Comparison of ENCODE assay signal across 8 cellular contexts in genomic region chr5:132458651-132459030, GRCh38. TPM values are rescaled to one million over a fixed set of nuclear protein-coding genes. Genes with fewer than 3 reads are reported as not detected.
DNase-seq lines count a peak whose midpoint lies in the region; ATAC-seq and TF ChIP-seq lines count a peak whose summit lies in the region.

No MANE protein-coding gene starts in this region.

- H3K9ac ChIP-seq in IMR-90 (ENCODE audit: low read depth, low read length), result no peak overlapping the region

- peak overlapping the region; percentile 56; the same call in 1 of the 2 replicates for H3K4me2 ChIP-seq in IMR-90 (ENCODE audit: low read depth, low read length)

- TF ChIP-seq RAD21 in IMR-90 (IDR thresholded peaks at IDR 0.05; ENCODE audit: low read length), result no peak

- H3K4me1 ChIP-seq in ACC112 (ENCODE audit: control insufficient read depth, insufficient read depth, low read length, unreplicated experiment) (peaks cover 57% of the 10 kb centered on the region), IMR-90 (ENCODE audit: control insufficient read depth, insufficient read depth, low read length) (peaks cover 29% of the 10 kb centered on the region), upper lobe of right lung (peaks cover 64% of the 10 kb centered on the region)
- H3K4me1 ChIP-seq in effector memory CD4-positive, alpha-beta T cell (ENCODE audit: control insufficient read depth, insufficient read depth, low read length, poor library complexity, severe bottlenecking), result peaks cover 77% of the 10 kb centered on the region

- peak; percentile 56 for ATAC-seq in GM19455 (IDR thresholded peaks at IDR 0.05; ENCODE audit: unreplicated experiment)
- peak; percentile 47 for ATAC-seq in IMR-90 (ENCODE audit: low read depth)
- no peak for ATAC-seq in upper lobe of right lung

- H3K36me3 ChIP-seq in ACC112 (ENCODE audit: insufficient read depth, low read length), result peaks cover 2% of the 10 kb centered on the region; the same call in 1 of the 2 replicates
- peaks cover 1% of the 10 kb centered on the region; the same call in 1 of the 2 replicates for H3K36me3 ChIP-seq in IMR-90 (ENCODE audit: control insufficient read depth, insufficient read depth, low read length)
- H3K36me3 ChIP-seq in effector memory CD4-positive, alpha-beta T cell (ENCODE audit: control insufficient read depth, insufficient read depth, low read length), result no peaks in the 10 kb centered on the region
- H3K36me3 ChIP-seq in upper lobe of right lung, result peaks cover 8% of the 10 kb centered on the region

- H4K20me1 ChIP-seq in IMR-90 (ENCODE audit: insufficient read depth, low read length), result no peaks in the 10 kb centered on the region

- TF ChIP-seq CTCF in IMR-90 (conservative IDR thresholded peaks at IDR 0.05; ENCODE audit: low read depth, low read length) (no peak), upper lobe of right lung (IDR thresholded peaks at IDR 0.05) (no peak)

- H3K56ac ChIP-seq in IMR-90 (ENCODE audit: extremely low read depth, insufficient read depth, low read length), result peak overlapping the region; percentile 44; the same call in 1 of the 2 replicates

- no peak overlapping the region for H3K4me3 ChIP-seq in ACC112 (ENCODE audit: low read depth, low read length)
- H3K4me3 ChIP-seq in IMR-90 (ENCODE audit: insufficient read depth, low read depth, low read length), result no peak overlapping the region
- H3K4me3 ChIP-seq in effector memory CD4-positive, alpha-beta T cell (ENCODE audit: insufficient read depth, low read depth, low read length, poor library complexity, severe bottlenecking), result no peak overlapping the region
- no peak overlapping the region for H3K4me3 ChIP-seq in upper lobe of right lung

- peak overlapping the region; percentile 94 for H2BK120ac ChIP-seq in IMR-90 (ENCODE audit: low read depth, low read length)

- peak overlapping the region; percentile 97; the same call in 1 of the 2 replicates for H3K4ac ChIP-seq in IMR-90 (ENCODE audit: low read depth, low read length)

- H4K91ac ChIP-seq in IMR-90 (ENCODE audit: insufficient read depth, low read depth, low read length), result peak overlapping the region; percentile 94

- H3K27ac ChIP-seq in ACC112 (ENCODE audit: low read depth, low read length) (peak overlapping the region; percentile 80), IMR-90 (ENCODE audit: insufficient read depth, low read length) (peak overlapping the region; percentile 81), upper lobe of right lung (peak overlapping the region; percentile 73)
- H3K27ac ChIP-seq in effector memory CD4-positive, alpha-beta T cell (ENCODE audit: insufficient read depth, low read length, poor library complexity, severe bottlenecking), result peak overlapping the region; percentile 62

- TF ChIP-seq POLR2A in IMR-90 (IDR thresholded peaks at IDR 0.05; ENCODE audit: low read depth, low read length), result no peak

- peaks cover 36% of the 10 kb centered on the region for H3K9me1 ChIP-seq in IMR-90 (ENCODE audit: insufficient read depth, low read length)

- peak overlapping the region; percentile 12 for H3K18ac ChIP-seq in IMR-90 (ENCODE audit: low read depth, low read length)

- peak overlapping the region; percentile 76; the same call in 1 of the 2 replicates for H3K23ac ChIP-seq in IMR-90 (ENCODE audit: low read depth, low read length)

- intact Hi-C loops in IMR-90 (cut with micrococcal nuclease) (loop anchor here (5.0 kb wide), 1 partner anchor 36 kb away; no protein-coding TSS in a partner anchor), upper lobe of right lung (cut with DNase I) (no loop called here)

- peak overlapping the region; percentile 91; the same call in 1 of the 2 replicates for H2BK20ac ChIP-seq in IMR-90 (ENCODE audit: low read depth, low read length)

- POLR2A ChIA-PET in IMR-90 (lab: Charles Lee; ENCODE audit: unreplicated experiment), result interaction anchor here (0.6 kb wide), 1 partner anchor 189 kb away, joined by 8 read pairs; no protein-coding TSS in a partner anchor

- no peak overlapping the region for H2AK9ac ChIP-seq in IMR-90 (replicated peaks; ENCODE audit: low read depth, low read length, poor library complexity)

- peak overlapping the region in 1 of 2 experiments; percentile 62; a peak in 3 of 4 replicates for H4K8ac ChIP-seq in IMR-90 (ENCODE audit: low read depth in 2 of 2, low read length in 2 of 2)

- H3K79me1 ChIP-seq in IMR-90 (ENCODE audit: low read depth in 1 of 2, low read length in 2 of 2), result peaks cover 0 to 33% of the 10 kb centered on the region in 2 experiments; a peak in 2 of 4 replicates

- H2BK15ac ChIP-seq in IMR-90 (ENCODE audit: low read depth, low read length), result peak overlapping the region; percentile 48; the same call in 1 of the 3 replicates

- in situ Hi-C loops in IMR-90 (cut with MboI; ENCODE audit: low sequenced_read_pairs), result no loop called here

- peak overlapping the region; percentile 98 for H2AK5ac ChIP-seq in IMR-90 (ENCODE audit: low read depth, low read length)

- no peaks in the 10 kb centered on the region for H3K9me3 ChIP-seq in IMR-90 (ENCODE audit: control insufficient read depth, insufficient read depth, low read length)
- H3K9me3 ChIP-seq in effector memory CD4-positive, alpha-beta T cell (ENCODE audit: control insufficient read depth, low read length), result no peaks in the 10 kb centered on the region
- no peaks in the 10 kb centered on the region for H3K9me3 ChIP-seq in upper lobe of right lung

- H4K5ac ChIP-seq in IMR-90 (ENCODE audit: low read depth, low read length), result peak overlapping the region; percentile 45; the same call in 1 of the 2 replicates

- H2AFZ ChIP-seq in ACC112 (ENCODE audit: low read length, unreplicated experiment) (no peak overlapping the region), IMR-90 (replicated peaks; ENCODE audit: low read length, poor library complexity) (no peak overlapping the region)

- H2BK5ac ChIP-seq in IMR-90 (ENCODE audit: low read depth, low read length, poor library complexity, severe bottlenecking), result peak overlapping the region; percentile 59

- dilution Hi-C loops in IMR-90 (cut with HindIII; ENCODE audit: low sequenced_read_pairs, unreplicated experiment), result no loop called here

- no peaks in the 10 kb centered on the region for H3K79me2 ChIP-seq in ACC112 (ENCODE audit: control insufficient read depth, insufficient read depth, low read length, unreplicated experiment)

- DNase-seq in IMR-90, result peak; percentile 75
- DNase-seq in effector memory CD4-positive, alpha-beta T cell, result no peak
- DNase-seq in upper lobe of right lung, result no peak
- DNase-seq in stimulated activated CD8-positive, alpha-beta memory T cell treated with anti-CD3 and anti-CD28 coated beads, Interleukin-4, amount 100 ng/mL, for 48 hours, result no peak
- no peak for DNase-seq in cerebellar cortex (ENCODE audit: low spot score)
- no peak for DNase-seq in RKO (ENCODE audit: low spot score)

- no CpG with 5 or more reads among the region's 1 CpG for WGBS in IMR-90 (ENCODE audit: extremely low coverage in 2 of 2, insufficient read length in 1 of 2), 2 experiments

- no TSS peak for BruUV-seq in IMR-90 (replicated peaks; lab: Mats Ljungman, UMichigan)

- no peaks in the 10 kb centered on the region for H3K27me3 ChIP-seq in ACC112 (ENCODE audit: insufficient read depth, low read length)
- no peaks in the 10 kb centered on the region for H3K27me3 ChIP-seq in IMR-90 (ENCODE audit: control insufficient read depth, insufficient read depth, low read length)
- H3K27me3 ChIP-seq in effector memory CD4-positive, alpha-beta T cell (replicated peaks; ENCODE audit: control insufficient read depth, insufficient read depth, low read length, poor library complexity, severe bottlenecking), result no peaks in the 10 kb centered on the region
- H3K27me3 ChIP-seq in upper lobe of right lung, result no peaks in the 10 kb centered on the region

- peak overlapping the region; percentile 8; the same call in 1 of the 2 replicates for H3K14ac ChIP-seq in IMR-90 (replicated peaks; ENCODE audit: low read depth, low read length)

- CTCF ChIA-PET in IMR-90 (lab: Yijun Ruan, JAX), result interaction anchor here (0.8 to 2.3 kb wide), 4 partner anchors 8 to 31 kb away, joined by 3 to 8 read pairs (median 4); no protein-coding TSS in a partner anchor

TF ChIP-seq in IMR-90, 13 proteins besides CTCF, POLR2A, EP300 and RAD21:
- TF ChIP-seq CEBPB (IDR thresholded peaks at IDR 0.05; ENCODE audit: low read depth, low read length) (peak; percentile 48), FOS (IDR thresholded peaks at IDR 0.05; ENCODE audit: low read depth, low read length) (peak; percentile 50; the same call in 1 of the 2 replicates), MAFK (IDR thresholded peaks at IDR 0.05; ENCODE audit: low read depth, low read length) (0 out of 2 replicates have a peak, but pooled peaks have one; percentile 18), NFE2L2 (IDR thresholded peaks at IDR 0.05; ENCODE audit: low read depth, low read length) (no peak)

RNA-seq across cellular contexts. Expression of gene IRF1, which starts 31.9 kb away (rescaled TPM):
- total RNA-seq in IMR-90 (2012; rRNA removed), result 6.9 and 11.1 TPM in 2 replicates
- 16.5 and 18.9 TPM in 2 replicates for polyA plus RNA-seq in IMR-90 (2012; rRNA removed)
- 13.2 and 15.9 TPM in 2 replicates for polyA plus RNA-seq in IMR-90 (2012; cell fraction: cytosol; rRNA removed)
- 25.7 and 30.6 TPM in 2 replicates for polyA plus RNA-seq in IMR-90 (2012; cell fraction: nucleus; rRNA removed; ENCODE audit: low replicate concordance)
- 59.5 TPM for total RNA-seq in upper lobe of right lung
